Comparison of ENCODE assay signal across 23 cellular contexts in the genomic region with DNA sequence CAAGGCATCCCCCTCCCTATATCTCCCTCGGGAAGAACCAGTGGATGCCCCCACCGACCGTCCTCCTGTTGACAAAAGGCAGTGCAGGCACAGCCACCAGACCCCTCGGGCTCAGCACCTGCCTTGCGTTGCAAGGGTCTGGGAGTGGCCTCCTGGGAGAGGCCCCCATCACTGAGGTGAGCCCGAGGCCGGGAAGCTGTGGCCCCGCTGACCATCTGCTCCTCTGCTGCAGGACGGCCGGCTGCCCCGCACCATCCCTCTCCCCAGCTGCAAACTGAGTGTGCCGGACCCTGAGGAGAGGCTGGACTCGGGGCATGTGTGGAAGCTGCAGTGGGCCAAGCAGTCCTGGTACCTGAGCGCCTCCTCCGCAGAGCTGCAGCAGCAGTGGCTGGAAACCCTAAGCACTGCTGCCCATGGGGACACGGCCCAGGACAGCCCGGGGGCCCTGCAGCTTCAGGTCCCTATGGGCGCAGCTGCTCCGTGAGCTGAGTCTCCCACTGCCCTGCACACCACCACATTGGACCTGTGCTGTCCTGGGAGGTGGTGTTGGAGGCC. TPM values are rescaled to one million over a fixed set of nuclear protein-coding genes. Genes with fewer than 3 reads are reported as not detected.
"Had no signal": no experiment of that assay in that cellular context is flagged by ENCODE, and none has a peak within 500 bp of the region (broad histone marks: within the 10 kb centered on the region; RNA-seq: fewer than 3 reads in every experiment).

No MANE protein-coding gene starts in this region.

- H3K4me3 ChIP-seq: gastroesophageal sphincter, right atrium auricular region, smooth muscle cell, tibial nerve had no signal

- H3K36me3 ChIP-seq: gastroesophageal sphincter, right atrium auricular region, tibial nerve had no signal

- H3K27ac ChIP-seq: gastroesophageal sphincter, right atrium auricular region, tibial nerve had no signal

- H3K4me2 ChIP-seq: smooth muscle cell had no signal

- H3K27ac Mint-ChIP-seq: activated CD4-positive, alpha-beta T cell treated with anti-CD3 and anti-CD28 coated beads, Interleukin-2, amount 10 ng/mL, durations not matched to agents 7 days and 5 days; activated CD8-positive, alpha-beta memory T cell treated with anti-CD3 and anti-CD28 coated beads, Interleukin-2, amount 10 ng/mL, durations not matched to agents 7 days and 5 days; activated CD8-positive, alpha-beta T cell treated with anti-CD3 and anti-CD28 coated beads, Interleukin-2, amount 10 ng/mL, durations not matched to agents 7 days and 5 days; activated naive CD8-positive, alpha-beta T cell treated with anti-CD3 and anti-CD28 coated beads, Interleukin-2, amount 50 U/mL, for 24 hours; WTC11 had no signal

- H3K9me3 Mint-ChIP-seq: activated CD4-positive, alpha-beta T cell treated with anti-CD3 and anti-CD28 coated beads, Interleukin-2, amount 10 ng/mL, durations not matched to agents 7 days and 5 days; activated naive CD8-positive, alpha-beta T cell treated with anti-CD3 and anti-CD28 coated beads, Interleukin-2, amount 50 U/mL, for 24 hours; stimulated activated naive B cell treated with anti-CD40 and anti-IgM and Interleukin-4, amounts not matched to agents 10 μg/mL and 1 μg/mL and 100 μg/mL, for 72 hours; WTC11 had no signal

- H3K36me3 Mint-ChIP-seq: WTC11 had no signal

- DNase-seq: activated CD4-positive, alpha-beta T cell treated with anti-CD3 and anti-CD28 coated beads for 1 hour; activated CD4-positive, alpha-beta T cell treated with anti-CD3 and anti-CD28 coated beads, Interleukin-2, amount 10 ng/mL, durations not matched to agents 7 days and 5 days; activated CD8-positive, alpha-beta memory T cell treated with anti-CD3 and anti-CD28 coated beads, Interleukin-2, amount 10 ng/mL, durations not matched to agents 7 days and 5 days; activated CD8-positive, alpha-beta T cell treated with anti-CD3 and anti-CD28 coated beads, Interleukin-2, amount 10 ng/mL, durations not matched to agents 7 days and 5 days; activated effector memory CD4-positive, alpha-beta T cell treated with Interleukin-2 at 50 U/mL for 16 hours; activated naive CD4-positive, alpha-beta T cell treated with Interleukin-2 at 50 U/mL for 16 hours; activated naive CD8-positive, alpha-beta T cell treated with anti-CD3 and anti-CD28 coated beads, Interleukin-2, amount 50 U/mL, for 24 hours; hippocampal formation; left cardiac atrium; left ventricle myocardium superior; occipital lobe; stimulated activated CD4-positive, alpha-beta T cell treated with anti-CD3 and anti-CD28 coated beads, Interleukin-1b, Interleukin-23, amount 100 ng/mL, for 48 hours; stimulated activated CD4-positive, alpha-beta T cell treated with anti-CD3 and anti-CD28 coated beads, Interleukin-4, amount 100 ng/mL, for 4 hours; stimulated activated CD8-positive, alpha-beta memory T cell treated with anti-CD3 and anti-CD28 coated beads, Interleukin-4, amount 100 ng/mL, for 48 hours; stimulated activated naive B cell treated with anti-CD40 and anti-IgM and Interleukin-4, amounts not matched to agents 10 μg/mL and 1 μg/mL and 100 μg/mL, for 72 hours; T1000 had no signal

- H3K4me1 ChIP-seq: gastroesophageal sphincter, right atrium auricular region had no signal

- H3K4me3 Mint-ChIP-seq: activated CD4-positive, alpha-beta T cell treated with anti-CD3 and anti-CD28 coated beads, Interleukin-2, amount 10 ng/mL, durations not matched to agents 7 days and 5 days; activated CD8-positive, alpha-beta memory T cell treated with anti-CD3 and anti-CD28 coated beads, Interleukin-2, amount 10 ng/mL, durations not matched to agents 7 days and 5 days; activated CD8-positive, alpha-beta T cell treated with anti-CD3 and anti-CD28 coated beads, Interleukin-2, amount 10 ng/mL, durations not matched to agents 7 days and 5 days; activated naive CD8-positive, alpha-beta T cell treated with anti-CD3 and anti-CD28 coated beads, Interleukin-2, amount 50 U/mL, for 24 hours; stimulated activated naive B cell treated with anti-CD40 and anti-IgM and Interleukin-4, amounts not matched to agents 10 μg/mL and 1 μg/mL and 100 μg/mL, for 72 hours; WTC11 had no signal

- H3K9me3 ChIP-seq: gastroesophageal sphincter, right atrium auricular region, tibial nerve had no signal

- ATAC-seq: activated CD8-positive, alpha-beta memory T cell treated with anti-CD3 and anti-CD28 coated beads, Interleukin-2, amount 10 ng/mL, durations not matched to agents 7 days and 5 days; activated CD8-positive, alpha-beta T cell treated with anti-CD3 and anti-CD28 coated beads, Interleukin-2, amount 10 ng/mL, durations not matched to agents 7 days and 5 days; activated naive CD8-positive, alpha-beta T cell treated with anti-CD3 and anti-CD28 coated beads, Interleukin-2, amount 50 U/mL, for 24 hours; gastroesophageal sphincter; left cardiac atrium; left ventricle myocardium superior; stimulated activated naive B cell treated with anti-CD40 and anti-IgM and Interleukin-4, amounts not matched to agents 10 μg/mL and 1 μg/mL and 100 μg/mL, for 72 hours; WTC11 had no signal

- H3K27me3 Mint-ChIP-seq: activated CD4-positive, alpha-beta T cell treated with anti-CD3 and anti-CD28 coated beads, Interleukin-2, amount 10 ng/mL, durations not matched to agents 7 days and 5 days; activated CD8-positive, alpha-beta memory T cell treated with anti-CD3 and anti-CD28 coated beads, Interleukin-2, amount 10 ng/mL, durations not matched to agents 7 days and 5 days; activated naive CD8-positive, alpha-beta T cell treated with anti-CD3 and anti-CD28 coated beads, Interleukin-2, amount 50 U/mL, for 24 hours; stimulated activated naive B cell treated with anti-CD40 and anti-IgM and Interleukin-4, amounts not matched to agents 10 μg/mL and 1 μg/mL and 100 μg/mL, for 72 hours had no signal

- H3K27me3 ChIP-seq: right atrium auricular region, tibial nerve had no signal

RNA-seq across cellular contexts. Expression of gene SUSD3, which starts 23.3 kb away (rescaled TPM):
- total RNA-seq: endothelial cell of umbilical vein, lung microvascular endothelial cell, smooth muscle cell had no signal
